ENCODE assay signal across 19 cellular contexts in the genomic region with DNA sequence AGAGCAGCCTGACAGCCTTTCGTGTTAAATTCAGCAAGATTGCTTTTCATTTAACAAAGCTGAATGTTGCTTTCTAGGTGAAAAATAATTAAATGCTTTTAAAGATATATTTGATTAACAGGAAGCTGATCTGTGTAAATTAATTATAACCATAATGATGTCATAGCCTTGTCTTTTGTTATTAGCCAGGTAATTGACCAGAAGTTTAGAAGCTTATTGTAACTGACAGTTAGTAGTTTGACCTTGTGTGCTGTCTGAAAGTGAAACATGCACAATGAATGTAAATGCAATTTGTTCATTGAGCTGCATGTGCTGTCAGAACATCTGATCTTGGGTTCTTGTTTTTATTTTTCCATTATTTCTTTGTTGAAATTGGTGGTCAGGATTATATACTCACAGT.
DNase-seq lines count a peak whose midpoint lies in the region; ATAC-seq lines count a peak whose summit lies in the region.
"Had no signal": no experiment of that assay in that cellular context is flagged by ENCODE, and none has a peak within 500 bp of the region (broad histone marks: within the 10 kb centered on the region; RNA-seq: fewer than 3 reads in every experiment).

No MANE protein-coding gene starts in this region.

- ATAC-seq in GM19043 (IDR thresholded peaks at IDR 0.05; ENCODE audit: low read depth, unreplicated experiment) (peak; percentile 51), HG02588 (IDR thresholded peaks at IDR 0.05; ENCODE audit: unreplicated experiment) (peak; percentile 61), HG03439 (IDR thresholded peaks at IDR 0.05; ENCODE audit: unreplicated experiment) (peak; percentile 69)
- ATAC-seq: activated naive CD8-positive, alpha-beta T cell treated with anti-CD3 and anti-CD28 coated beads, Interleukin-2, amount 50 U/mL, for 24 hours; sciatic nerve; stimulated activated memory B cell treated with anti-CD40 and anti-IgM and Interleukin-4, amounts not matched to agents 10 μg/mL and 1 μg/mL and 100 μg/mL, for 72 hours had no signal

- peaks cover 2% of the 10 kb centered on the region for H3K9me3 Mint-ChIP-seq in activated naive CD4-positive, alpha-beta T cell treated with anti-CD3 and anti-CD28 coated beads, Interleukin-2, amount 10 ng/mL, durations not matched to agents 7 days and 5 days
- H3K9me3 Mint-ChIP-seq: activated naive CD8-positive, alpha-beta T cell treated with anti-CD3 and anti-CD28 coated beads, Interleukin-2, amount 50 U/mL, for 24 hours; stimulated activated memory B cell treated with anti-CD40 and anti-IgM and Interleukin-4, amounts not matched to agents 10 μg/mL and 1 μg/mL and 100 μg/mL, for 72 hours had no signal

- no peaks in the 10 kb centered on the region for H3K27me3 Mint-ChIP-seq in activated naive CD4-positive, alpha-beta T cell treated with anti-CD3 and anti-CD28 coated beads, Interleukin-2, amount 10 ng/mL, durations not matched to agents 7 days and 5 days
- H3K27me3 Mint-ChIP-seq: activated naive CD8-positive, alpha-beta T cell treated with anti-CD3 and anti-CD28 coated beads, Interleukin-2, amount 50 U/mL, for 24 hours; stimulated activated memory B cell treated with anti-CD40 and anti-IgM and Interleukin-4, amounts not matched to agents 10 μg/mL and 1 μg/mL and 100 μg/mL, for 72 hours had no signal

- H3K4me3 Mint-ChIP-seq in activated naive CD4-positive, alpha-beta T cell treated with anti-CD3 and anti-CD28 coated beads, Interleukin-2, amount 10 ng/mL, durations not matched to agents 7 days and 5 days: no peak overlapping the region
- H3K4me3 Mint-ChIP-seq: activated naive CD8-positive, alpha-beta T cell treated with anti-CD3 and anti-CD28 coated beads, Interleukin-2, amount 50 U/mL, for 24 hours; stimulated activated memory B cell treated with anti-CD40 and anti-IgM and Interleukin-4, amounts not matched to agents 10 μg/mL and 1 μg/mL and 100 μg/mL, for 72 hours had no signal

- H3K27ac Mint-ChIP-seq in activated naive CD4-positive, alpha-beta T cell treated with anti-CD3 and anti-CD28 coated beads, Interleukin-2, amount 10 ng/mL, durations not matched to agents 7 days and 5 days: no peak overlapping the region
- H3K27ac Mint-ChIP-seq: activated naive CD8-positive, alpha-beta T cell treated with anti-CD3 and anti-CD28 coated beads, Interleukin-2, amount 50 U/mL, for 24 hours; stimulated activated memory B cell treated with anti-CD40 and anti-IgM and Interleukin-4, amounts not matched to agents 10 μg/mL and 1 μg/mL and 100 μg/mL, for 72 hours had no signal

- H3K36me3 Mint-ChIP-seq in activated naive CD4-positive, alpha-beta T cell treated with anti-CD3 and anti-CD28 coated beads, Interleukin-2, amount 10 ng/mL, durations not matched to agents 7 days and 5 days: peaks cover 28% of the 10 kb centered on the region

- peak; percentile 63 for DNase-seq in retina
- no peak for DNase-seq in putamen (ENCODE audit: low spot score)
- DNase-seq in effector CD8-positive, alpha-beta T cell (lab: John Stamatoyannopoulos, UW): no peak
- no peak for DNase-seq in activated naive CD4-positive, alpha-beta T cell treated with anti-CD3 and anti-CD28 coated beads, Interleukin-2, amount 10 ng/mL, durations not matched to agents 7 days and 5 days
- DNase-seq: activated CD4-positive, CD25-positive, alpha-beta regulatory T cell; activated naive CD8-positive, alpha-beta T cell treated with anti-CD3 and anti-CD28 coated beads, Interleukin-2, amount 50 U/mL, for 24 hours; C1 segment of cervical spinal cord; cerebellar nuclear complex; islet precursor cell; mesendoderm; NCI-H1105 treated with DMSO at 0.1 percent for 48 hours; NCI-H446; stimulated activated CD4-positive, alpha-beta T cell treated with anti-CD3 and anti-CD28 coated beads, Interleukin-4, amount 100 ng/mL, for 24 hours; T-helper 1 cell had no signal

- CTCF ChIA-PET in activated naive CD4-positive, alpha-beta T cell treated with anti-CD3 and anti-CD28 coated beads, Interleukin-2, amount 10 ng/mL, durations not matched to agents 7 days and 5 days (lab: Charles Lee): no interaction called here

- peaks cover 2% of the 10 kb centered on the region for H3K4me1 Mint-ChIP-seq in activated naive CD4-positive, alpha-beta T cell treated with anti-CD3 and anti-CD28 coated beads, Interleukin-2, amount 10 ng/mL, durations not matched to agents 7 days and 5 days
